1 cellular context compared by ENCODE assay signal in the genomic region with DNA sequence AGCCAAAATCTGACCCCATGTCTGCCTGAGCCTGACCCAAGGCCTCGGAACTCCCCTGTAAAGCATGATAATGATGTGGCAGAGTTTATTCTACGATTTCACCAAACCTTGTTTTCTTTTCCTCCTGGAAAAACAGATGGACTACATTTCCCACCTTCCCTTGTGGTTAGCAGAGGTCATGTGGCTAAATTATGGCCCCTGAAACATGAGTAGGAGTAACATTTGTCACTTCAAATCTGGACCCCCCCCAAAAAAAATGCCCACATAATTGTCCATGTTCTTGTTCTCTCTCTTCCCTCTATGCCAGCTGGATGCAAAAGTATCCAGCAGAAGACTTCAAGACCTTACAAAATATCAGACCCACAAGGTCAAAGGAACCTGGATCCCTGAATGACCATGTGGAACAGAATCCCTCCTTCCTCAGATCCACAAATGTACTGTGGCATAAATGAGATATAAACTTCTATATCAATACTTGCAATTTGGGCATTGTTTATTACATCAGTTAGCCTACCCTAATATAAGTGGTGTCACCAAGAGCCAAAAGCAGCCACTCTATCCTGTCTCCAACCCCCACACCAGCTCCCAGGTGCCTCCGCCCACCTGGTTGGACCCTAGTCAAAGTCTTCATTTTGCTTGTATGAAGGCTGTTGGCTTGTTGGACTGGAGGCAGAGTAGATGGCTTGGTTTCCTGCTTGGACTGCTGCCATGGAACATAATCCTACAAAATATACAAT.
TF ChIP-seq lines count a peak whose summit lies in the region.

No MANE protein-coding gene starts in this region.

TF ChIP-seq in endothelial cell of umbilical vein, 7 proteins besides CTCF, POLR2A, EP300 and RAD21:
- TF ChIP-seq FOS (IDR thresholded peaks at IDR 0.05; ENCODE audit: borderline replicate concordance, insufficient read depth, low read length): no peak
